ENCODE assay signal across 1 cellular context in genomic region chr1:22756053-22756730, GRCh38.
TF ChIP-seq lines count a peak whose summit lies in the region.

No MANE protein-coding gene starts in this region.

TF ChIP-seq in endothelial cell of umbilical vein, 7 proteins besides CTCF, POLR2A, EP300 and RAD21 (continued from another document):
- TF ChIP-seq, protein P1, sequence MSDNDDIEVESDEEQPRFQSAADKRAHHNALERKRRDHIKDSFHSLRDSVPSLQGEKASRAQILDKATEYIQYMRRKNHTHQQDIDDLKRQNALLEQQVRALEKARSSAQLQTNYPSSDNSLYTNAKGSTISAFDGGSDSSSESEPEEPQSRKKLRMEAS (IDR thresholded peaks at IDR 0.05; ENCODE audit: insufficient read depth, insufficient read length): no peak
